Comparison of ENCODE assay signal across 22 cellular contexts in genomic region chr21:31258073-31258472, GRCh38.
DNase-seq lines count a peak whose midpoint lies in the region; ATAC-seq, FAIRE-seq and TF ChIP-seq lines count a peak whose summit lies in the region.
"Had no signal": no experiment of that assay in that cellular context is flagged by ENCODE, and none has a peak within 500 bp of the region (broad histone marks: within the 10 kb centered on the region; RNA-seq: fewer than 3 reads in every experiment).

No MANE protein-coding gene starts in this region.

- H3K9me3 ChIP-seq in H1 (ENCODE audit: insufficient read depth in 2 of 2, low read depth in 1 of 2, low read length in 1 of 2), result no peaks in the 10 kb centered on the region
- no peaks in the 10 kb centered on the region for H3K9me3 ChIP-seq in neuronal stem cell (replicated peaks in 1 of 2; ENCODE audit: control insufficient read depth in 2 of 2, insufficient read depth in 1 of 2, low read depth in 1 of 2, low read length in 2 of 2)
- H3K9me3 ChIP-seq in BE2C, result no peaks in the 10 kb centered on the region

- H3K18ac ChIP-seq in H1 (ENCODE audit: extremely low read depth, low read length) (no peak overlapping the region), neuronal stem cell (ENCODE audit: low read length) (peak overlapping the region; percentile 88)

- H3K4ac ChIP-seq in H1 (replicated peaks; ENCODE audit: insufficient read length, low read depth, low read length) (no peak overlapping the region), neuronal stem cell (ENCODE audit: low read length) (peak overlapping the region; percentile 31)

- TF ChIP-seq POLR2A in H1 (IDR thresholded peaks at IDR 0.05; ENCODE audit: control extremely low read depth in 1 of 2, low read depth in 2 of 2, low read length in 2 of 2), result no peak

- H2BK5ac ChIP-seq in H1 (ENCODE audit: low read depth, low read length) (no peak overlapping the region), neuronal stem cell (ENCODE audit: low read length) (no peak overlapping the region)

- H4K20me1 ChIP-seq in H1 (replicated peaks in 1 of 2; ENCODE audit: control insufficient read depth in 1 of 2, insufficient read depth in 2 of 2, low read length in 2 of 2), result no peaks in the 10 kb centered on the region

- peak; percentile 42 for FAIRE-seq in H1 (lab: Jason Lieb, UNC)
- FAIRE-seq: GM12891 had no signal

- no peak for TF ChIP-seq RAD21 in H1 (IDR thresholded peaks at IDR 0.05 in 1 of 2, conservative IDR thresholded peaks at IDR 0.05 in 1 of 2; ENCODE audit: low read depth in 2 of 2, low read length in 2 of 2)

- no peak overlapping the region for H3K27ac ChIP-seq in H1 (ENCODE audit: low read depth, low read length)
- peak overlapping the region; percentile 93 for H3K27ac ChIP-seq in neuronal stem cell (replicated peaks; ENCODE audit: low read length)
- H3K27ac ChIP-seq: GM23248, RWPE1, SK-N-MC had no signal

- ATAC-seq in HG03342 (IDR thresholded peaks at IDR 0.05; ENCODE audit: unreplicated experiment), result no peak

- peaks cover 0 to 2% (median 0%) of the 10 kb centered on the region in 4 experiments; a peak in 1 of 7 replicates for H3K27me3 ChIP-seq in H1 (replicated peaks in 1 of 4; ENCODE audit: control insufficient read depth in 3 of 4, extremely low read depth in 1 of 4, insufficient read depth in 3 of 4, low read length in 3 of 4)
- no peaks in the 10 kb centered on the region for H3K27me3 ChIP-seq in neuronal stem cell (ENCODE audit: control insufficient read depth in 3 of 3, insufficient read depth in 3 of 3, low read depth in 1 of 3, low read length in 3 of 3)
- no peaks in the 10 kb centered on the region for H3K27me3 ChIP-seq in BE2C

- CTCF ChIA-PET in H1 (lab: Charles Lee; ENCODE audit: partially characterized antibody), result interaction anchor here (0.7 to 1.4 kb wide), 7 partner anchors 11 to 301 kb away, joined by 3 to 5 read pairs (median 3); no protein-coding TSS in a partner anchor

- no peak overlapping the region for H3K4me2 ChIP-seq in H1 (ENCODE audit: insufficient read depth in 1 of 2, low read depth in 2 of 2, low read length in 2 of 2)
- H3K4me2 ChIP-seq in neuronal stem cell (ENCODE audit: insufficient read depth, low read length, poor library complexity, severe bottlenecking), result no peak overlapping the region

- 95% methylated on average over 4 of the region's 4 CpGs; no CpG with 5 or more reads in 1 of the 2 experiments for WGBS in H1 (ENCODE audit: extremely low coverage in 1 of 2, insufficient coverage in 1 of 2, insufficient read length in 1 of 2, insufficient replicate concordance in 2 of 2, low coverage in 1 of 2, low lambda C conversion rate in 2 of 2, missing lambda C conversion rate in 1 of 2), 2 experiments
- no CpG with 5 or more reads among the region's 4 CpGs for WGBS in neuronal stem cell (ENCODE audit: extremely low coverage in 2 of 2, insufficient read length in 2 of 2, insufficient replicate concordance in 1 of 2), 2 donors

- peak; percentile 10 for DNase-seq in NCI-H2196 (lab: John Stamatoyannopoulos, UW; ENCODE audit: unreplicated experiment)
- DNase-seq in NCI-H2196 treated with DMSO at 0.1 percent for 48 hours (lab: John Stamatoyannopoulos, UW; ENCODE audit: unreplicated experiment), result no peak
- DNase-seq in NCI-H2029 treated with DMSO at 0.1 percent for 48 hours (lab: John Stamatoyannopoulos, UW), result peak; percentile 14
- DNase-seq in H1 (ENCODE audit: low read depth in 1 of 2, low spot score in 2 of 2), result no peak
- no peak for DNase-seq in neuronal stem cell (ENCODE audit: low spot score)
- no peak for DNase-seq in BE2C
- no peak for DNase-seq in stimulated activated CD4-positive, alpha-beta T cell treated with anti-CD3 and anti-CD28 coated beads, Interleukin-15, amount 100 ng/mL, for 24 hours
- DNase-seq: 8988T; GM23248; HCEC 1CT; IMR-90; NCI-H1048; NCI-H1417 treated with DMSO at 0.1 percent for 48 hours; NCI-H1930; NCI-H2171 treated with DMSO at 0.1 percent for 48 hours; NK-92 treated with Interleukin-12 subunit alpha and Interleukin-12 subunit beta, amount 100 ng/mL, for 24 hours; SHP77 treated with DMSO at 0.1 percent for 48 hours; SW 1271 had no signal

- no peak overlapping the region for H3K56ac ChIP-seq in H1 (replicated peaks; ENCODE audit: insufficient read length, low read depth, low read length)

- no peak overlapping the region for H2BK20ac ChIP-seq in H1 (ENCODE audit: low read length)

- H3K4me3 ChIP-seq in H1 (ENCODE audit: extremely low read depth in 1 of 4, insufficient read depth in 2 of 4, low read depth in 3 of 4, low read length in 4 of 4) (no peak overlapping the region), neuronal stem cell (ENCODE audit: low read length in 2 of 2) (no peak overlapping the region), BE2C (ENCODE audit: low read depth, low read length) (no peak overlapping the region)
- H3K4me3 ChIP-seq: GM23248, SK-N-MC had no signal

- H2AK5ac ChIP-seq in H1 (ENCODE audit: low read depth, low read length) (no peak overlapping the region), neuronal stem cell (ENCODE audit: low read depth, low read length) (peak overlapping the region; percentile 98)

- H3K4me1 ChIP-seq in H1 (replicated peaks in 1 of 4; ENCODE audit: control insufficient read depth in 3 of 4, insufficient read depth in 4 of 4, low read length in 3 of 4) (peaks cover 0 to 8% (median 3%) of the 10 kb centered on the region in 4 experiments; a peak in 5 of 7 replicates), neuronal stem cell (ENCODE audit: control insufficient read depth in 2 of 2, insufficient read depth in 1 of 2, low read depth in 1 of 2, low read length in 2 of 2) (peaks cover 0 to 32% of the 10 kb centered on the region in 2 donors), BE2C (no peaks in the 10 kb centered on the region)

- no peak overlapping the region for H2BK120ac ChIP-seq in H1 (replicated peaks; ENCODE audit: low read depth, low read length)
- H2BK120ac ChIP-seq in neuronal stem cell (ENCODE audit: low read depth, low read length), result peak overlapping the region; percentile 47

- H2BK12ac ChIP-seq in H1 (ENCODE audit: low read depth, low read length) (no peak overlapping the region), neuronal stem cell (ENCODE audit: low read length) (peak overlapping the region; percentile 77)

- H4K5ac ChIP-seq in H1 (ENCODE audit: insufficient read length, low read depth, low read length), result no peak overlapping the region

- TF ChIP-seq EP300 in H1 (IDR thresholded peaks at IDR 0.05; ENCODE audit: borderline replicate concordance in 1 of 2, low read depth in 2 of 2, low read length in 2 of 2), result no peak

- no peaks in the 10 kb centered on the region; the same call in 1 of the 2 replicates for H3K23me2 ChIP-seq in H1 (ENCODE audit: low read depth, low read length)

- POLR2A ChIA-PET in H1 (lab: Charles Lee; ENCODE audit: partially characterized antibody), result no interaction called here

- peaks cover 0 to 5% of the 10 kb centered on the region in 2 experiments; a peak in 2 of 4 replicates for H3K79me2 ChIP-seq in H1 (ENCODE audit: control insufficient read depth in 1 of 2, insufficient read depth in 2 of 2, low read length in 2 of 2)

- H3K79me1 ChIP-seq in H1 (ENCODE audit: low read depth, low read length) (peaks cover 3% of the 10 kb centered on the region; the same call in 1 of the 2 replicates), neuronal stem cell (ENCODE audit: low read depth, low read length) (no peaks in the 10 kb centered on the region)

- H2AFZ ChIP-seq in H1 (ENCODE audit: low read length) (no peak overlapping the region), neuronal stem cell (ENCODE audit: low read length) (no peak overlapping the region)
- H2AFZ ChIP-seq: GM23248 had no signal

- H3K14ac ChIP-seq in H1 (ENCODE audit: insufficient read length), result no peak overlapping the region
- H3K14ac ChIP-seq in neuronal stem cell (ENCODE audit: low read length), result no peak overlapping the region

- H2BK15ac ChIP-seq in H1 (ENCODE audit: low read length) (no peak overlapping the region), neuronal stem cell (ENCODE audit: low read length) (no peak overlapping the region)

- no peak for TF ChIP-seq CTCF in H1 (IDR thresholded peaks at IDR 0.05; ENCODE audit: control extremely low read depth in 1 of 3, insufficient read depth in 1 of 3, low read depth in 1 of 3, low read length in 3 of 3)
- no peak for TF ChIP-seq CTCF in BE2C (IDR thresholded peaks at IDR 0.05; ENCODE audit: low read depth, low read length)

- H4K91ac ChIP-seq in H1 (replicated peaks; ENCODE audit: insufficient read length, low read length) (no peak overlapping the region), neuronal stem cell (ENCODE audit: low read depth, low read length, poor library complexity) (peak overlapping the region; percentile 38)

- H4K8ac ChIP-seq in H1 (ENCODE audit: extremely low read depth, insufficient read depth, low read length), result no peak overlapping the region
- H4K8ac ChIP-seq in neuronal stem cell (ENCODE audit: low read depth, low read length), result no peak overlapping the region

- H3K36me3 ChIP-seq in H1 (ENCODE audit: control insufficient read depth in 2 of 4, insufficient read depth in 4 of 4, low read length in 3 of 4) (no peaks in the 10 kb centered on the region), neuronal stem cell (replicated peaks in 1 of 2; ENCODE audit: control insufficient read depth in 2 of 2, insufficient read depth in 2 of 2, low read length in 2 of 2) (no peaks in the 10 kb centered on the region), BE2C (no peaks in the 10 kb centered on the region)

- H3K9ac ChIP-seq in H1 (replicated peaks in 1 of 4; ENCODE audit: extremely low read depth in 1 of 4, low read depth in 3 of 4, low read length in 3 of 4) (no peak overlapping the region), neuronal stem cell (ENCODE audit: low read depth, low read length, poor library complexity) (no peak overlapping the region)
- H3K9ac ChIP-seq: GM23248 had no signal

- H3K23ac ChIP-seq in H1 (ENCODE audit: insufficient read length), result no peak overlapping the region
- H3K23ac ChIP-seq in neuronal stem cell (ENCODE audit: low read depth, low read length, poor library complexity), result no peak overlapping the region

TF ChIP-seq in H1, 55 proteins besides CTCF, POLR2A, EP300 and RAD21 (continues in another document):
- TF ChIP-seq HDAC2 (IDR thresholded peaks at IDR 0.05; ENCODE audit: borderline replicate concordance in 1 of 2, low read depth in 2 of 2, low read length in 2 of 2), result no peak
- no peak for TF ChIP-seq ATF3 (IDR thresholded peaks at IDR 0.05; ENCODE audit: insufficient read depth, low read depth, low read length)
- no peak for TF ChIP-seq PHF8 (conservative IDR thresholded peaks at IDR 0.05; ENCODE audit: low read depth, low read length)
- no peak for TF ChIP-seq TAF1 (IDR thresholded peaks at IDR 0.05; ENCODE audit: low read depth, low read length)
- no peak for TF ChIP-seq CBX5 (IDR thresholded peaks at IDR 0.05; ENCODE audit: low read depth, low read length)
- no peak for TF ChIP-seq SP1 (IDR thresholded peaks at IDR 0.05; ENCODE audit: low read depth, low read length)
- no peak for TF ChIP-seq RBBP5 (IDR thresholded peaks at IDR 0.05; ENCODE audit: borderline replicate concordance, low read depth, low read length)
- TF ChIP-seq CHD2 (IDR thresholded peaks at IDR 0.05; ENCODE audit: low read length), result no peak
- no peak for TF ChIP-seq ASH2L (IDR thresholded peaks at IDR 0.05; ENCODE audit: low read length)

Comparison
In these comparisons a context has a peak if more than half of its experiments do, and no peak if none do; other contexts are left out.
1. DNase-seq: peak in NCI-H2196 (single experiment) and NCI-H2029 treated with DMSO at 0.1 percent for 48 hours (single experiment); none in NCI-H2196 treated with DMSO at 0.1 percent for 48 hours (single experiment), H1 (0 of 2), neuronal stem cell (single experiment), BE2C (single experiment) and stimulated activated CD4-positive, alpha-beta T cell treated with anti-CD3 and anti-CD28 coated beads, Interleukin-15, amount 100 ng/mL, for 24 hours (single experiment).